ENCODE assay signal across 9 cellular contexts in genomic region chr2:237427807-237428506, GRCh38. TPM values are rescaled to one million over a fixed set of nuclear protein-coding genes. Genes with fewer than 3 reads are reported as not detected.
DNase-seq lines count a peak whose midpoint lies in the region; ATAC-seq and TF ChIP-seq lines count a peak whose summit lies in the region.
"Had no signal": no experiment of that assay in that cellular context is flagged by ENCODE, and none has a peak within 500 bp of the region (broad histone marks: within the 10 kb centered on the region; RNA-seq: fewer than 3 reads in every experiment).

No MANE protein-coding gene starts in this region.

- H3K4me3 Mint-ChIP-seq in stimulated activated naive CD8-positive, alpha-beta T cell treated with anti-CD3 and anti-CD28 coated beads, Interleukin-15, amount 100 ng/mL, for 72 hours, result peak overlapping the region; percentile 54 to 65

- peak; percentile 81 for ATAC-seq in HG03432 (IDR thresholded peaks at IDR 0.05; ENCODE audit: unreplicated experiment)
- peak; percentile 93 for ATAC-seq in stimulated activated naive CD8-positive, alpha-beta T cell treated with anti-CD3 and anti-CD28 coated beads, Interleukin-15, amount 100 ng/mL, for 72 hours

- no peak overlapping the region for H3K27ac ChIP-seq in RWPE1

- TF ChIP-seq CTCF in GM10248 (IDR thresholded peaks at IDR 0.05; ENCODE audit: control extremely low read depth, extremely low read depth, low read depth, missing control alignments), result no peak
- TF ChIP-seq CTCF in RWPE1 (conservative IDR thresholded peaks at IDR 0.05; ENCODE audit: low read depth), result no peak

- peaks cover 78% of the 10 kb centered on the region for H3K4me1 Mint-ChIP-seq in stimulated activated naive CD8-positive, alpha-beta T cell treated with anti-CD3 and anti-CD28 coated beads, Interleukin-15, amount 100 ng/mL, for 72 hours

- POLR2A ChIA-PET in GM10248 (lab: Yijun Ruan, JAX) (no interaction called here), RWPE1 (lab: Yijun Ruan, JAX; ENCODE audit: low non-redundant PET) (no interaction called here)

- no peaks in the 10 kb centered on the region for H3K9me3 Mint-ChIP-seq in stimulated activated naive CD8-positive, alpha-beta T cell treated with anti-CD3 and anti-CD28 coated beads, Interleukin-15, amount 100 ng/mL, for 72 hours

- DNase-seq in activated CD8-positive, alpha-beta memory T cell treated with anti-CD3 and anti-CD28 coated beads, Interleukin-2, amount 50 U/mL, for 4 hours, result peak; percentile 73
- peak; percentile 37 for DNase-seq in mesenteric fat pad (ENCODE audit: low spot score)
- peak; percentile 79 to 92 for DNase-seq in stimulated activated naive CD8-positive, alpha-beta T cell treated with anti-CD3 and anti-CD28 coated beads, Interleukin-15, amount 100 ng/mL, for 72 hours
- DNase-seq in GM10248 (ENCODE audit: extremely low spot score), result no peak
- no peak for DNase-seq in cerebellum (ENCODE audit: low spot score)
- DNase-seq in RWPE1 (ENCODE audit: low spot score), result no peak
- no peak for DNase-seq in NCI-H446 treated with DMSO at 0.1 percent for 48 hours (lab: John Stamatoyannopoulos, UW)
- DNase-seq: NCI-H526 had no signal

- H3K27me3 Mint-ChIP-seq in stimulated activated naive CD8-positive, alpha-beta T cell treated with anti-CD3 and anti-CD28 coated beads, Interleukin-15, amount 100 ng/mL, for 72 hours, result peaks cover 8% of the 10 kb centered on the region

- peak overlapping the region; percentile 45 to 86 for H3K27ac Mint-ChIP-seq in stimulated activated naive CD8-positive, alpha-beta T cell treated with anti-CD3 and anti-CD28 coated beads, Interleukin-15, amount 100 ng/mL, for 72 hours

- CTCF ChIA-PET in GM10248 (lab: Yijun Ruan, JAX), result interaction anchor here (2.0 kb wide), 1 partner anchor 47 kb away, joined by 9 read pairs; no protein-coding TSS in a partner anchor
- CTCF ChIA-PET in RWPE1 (lab: Yijun Ruan, JAX), result no interaction called here

RNA-seq across cellular contexts. Expression of gene COL6A3, which starts 14.0 kb away (rescaled TPM):
- total RNA-seq in mesenteric fat pad (409 TPM), cerebellum (59.6 TPM)

RNA-seq across cellular contexts. Expression of gene MLPH, which starts 59.1 kb away (rescaled TPM):
- 7.3 TPM for total RNA-seq in mesenteric fat pad
- total RNA-seq in cerebellum, result 1.2 TPM

Comparison
In these comparisons a context has a peak if more than half of its experiments do, and no peak if none do; other contexts are left out.
1. DNase-seq: peak in activated CD8-positive, alpha-beta memory T cell treated with anti-CD3 and anti-CD28 coated beads, Interleukin-2, amount 50 U/mL, for 4 hours (single experiment), mesenteric fat pad (single experiment) and stimulated activated naive CD8-positive, alpha-beta T cell treated with anti-CD3 and anti-CD28 coated beads, Interleukin-15, amount 100 ng/mL, for 72 hours (2 of 2); none in GM10248 (single experiment), cerebellum (single experiment), RWPE1 (single experiment) and NCI-H446 treated with DMSO at 0.1 percent for 48 hours (single experiment).